In the genomic region with DNA sequence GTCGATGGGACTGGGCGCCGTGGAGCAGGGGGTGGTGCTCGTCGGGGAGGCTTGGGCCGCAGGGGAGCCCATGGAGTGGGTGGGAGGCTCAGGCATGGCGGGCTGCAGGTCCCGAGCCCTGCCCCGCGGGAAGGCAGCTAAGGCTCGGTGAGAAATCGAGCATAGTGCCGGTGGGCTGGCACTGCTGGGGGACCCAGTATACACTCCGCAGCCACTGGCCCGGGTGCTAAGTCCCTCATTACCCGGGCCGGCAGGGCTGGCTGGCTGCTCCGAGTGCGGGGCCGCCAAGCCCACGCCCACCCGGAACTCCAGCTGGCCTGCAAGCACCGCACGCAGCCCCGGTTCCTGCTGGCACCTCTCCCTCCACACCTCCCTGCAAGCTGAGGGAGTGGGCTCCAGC, we compare ENCODE assay signal across 2 cellular contexts. TPM values are rescaled to one million over a fixed set of nuclear protein-coding genes. Genes with fewer than 3 reads are reported as not detected.
"Had no signal": no experiment of that assay in that cellular context is flagged by ENCODE, and none has a peak within 500 bp of the region (broad histone marks: within the 10 kb centered on the region; RNA-seq: fewer than 3 reads in every experiment).

No MANE protein-coding gene starts in this region.

RNA-seq across cellular contexts. Expression of a gene that starts 40.6 kb away (rescaled TPM):
- total RNA-seq: naive thymus-derived CD8-positive, alpha-beta T cell; natural killer cell treated with Interleukin-12 subunit alpha and Interleukin-12 subunit beta and Interleukin-15 and Interleukin-18, amount 100 ng/mL, for 72 hours had no signal
- polyA plus RNA-seq: naive thymus-derived CD8-positive, alpha-beta T cell had no signal
